In the genomic region with DNA sequence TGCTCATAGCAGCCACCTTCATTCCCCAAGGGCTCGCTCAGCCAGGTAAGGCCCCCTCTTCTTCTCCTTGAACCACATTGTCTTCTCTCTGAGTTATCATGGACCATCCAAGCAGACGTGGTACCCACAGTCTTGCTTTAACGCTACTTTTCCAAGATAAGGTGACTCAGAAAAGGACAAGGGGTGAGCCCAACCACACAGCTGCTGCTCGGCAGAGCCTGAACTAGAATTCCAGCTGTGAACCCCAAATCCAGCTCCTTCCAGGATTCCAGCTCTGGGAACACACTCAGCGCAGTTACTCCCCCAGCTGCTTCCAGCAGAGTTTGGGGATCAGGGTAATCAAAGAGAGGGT, we compare ENCODE assay signal across 11 cellular contexts. TPM values are rescaled to one million over a fixed set of nuclear protein-coding genes. Genes with fewer than 3 reads are reported as not detected.
DNase-seq lines count a peak whose midpoint lies in the region; ATAC-seq and TF ChIP-seq lines count a peak whose summit lies in the region.
"Had no signal": no experiment of that assay in that cellular context is flagged by ENCODE, and none has a peak within 500 bp of the region (broad histone marks: within the 10 kb centered on the region; RNA-seq: fewer than 3 reads in every experiment).

No MANE protein-coding gene starts in this region.

- no peak for ATAC-seq in gastroesophageal sphincter
- no peak for ATAC-seq in psoas muscle
- no peak for ATAC-seq in activated T-cell treated with anti-CD3 and anti-CD28 coated beads, Interleukin-2, amount 50 U/mL, for 72 hours (replicated peaks in 1 of 2)
- ATAC-seq: CD8-positive, alpha-beta T cell had no signal

- H3K27ac Mint-ChIP-seq in activated T-cell treated with anti-CD3 and anti-CD28 coated beads, Interleukin-2, amount 50 U/mL, for 72 hours: no peak overlapping the region
- H3K27ac Mint-ChIP-seq in activated CD4-positive, alpha-beta T cell treated with anti-CD3 and anti-CD28 coated beads, Interleukin-2, amount 10 ng/mL, durations not matched to agents 7 days and 5 days: no peak overlapping the region
- H3K27ac Mint-ChIP-seq: CD8-positive, alpha-beta T cell had no signal

- intact Hi-C loops in psoas muscle (cut with DNase I): no loop called here

- DNase-seq in psoas muscle: no peak
- DNase-seq in activated T-cell treated with anti-CD3 and anti-CD28 coated beads, Interleukin-2, amount 50 U/mL, for 72 hours: no peak
- DNase-seq in NK-92 (lab: John Stamatoyannopoulos, UW; ENCODE audit: unreplicated experiment): no peak
- no peak for DNase-seq in activated CD4-positive, alpha-beta T cell treated with anti-CD3 and anti-CD28 coated beads, Interleukin-2, amount 10 ng/mL, durations not matched to agents 7 days and 5 days
- DNase-seq in anterior cingulate cortex (lab: John Stamatoyannopoulos, UW): no peak
- DNase-seq: activated CD8-positive, alpha-beta memory T cell treated with anti-CD3 and anti-CD28 coated beads for 24 hours; CD8-positive, alpha-beta T cell; stimulated activated naive CD4-positive, alpha-beta T cell had no signal

- H3K27me3 Mint-ChIP-seq in activated T-cell treated with anti-CD3 and anti-CD28 coated beads, Interleukin-2, amount 50 U/mL, for 72 hours (ENCODE audit: low read depth): peaks cover 78% of the 10 kb centered on the region
- peaks cover 37% of the 10 kb centered on the region for H3K27me3 Mint-ChIP-seq in activated CD4-positive, alpha-beta T cell treated with anti-CD3 and anti-CD28 coated beads, Interleukin-2, amount 10 ng/mL, durations not matched to agents 7 days and 5 days

- H3K9me3 ChIP-seq in BLaER1 (no peaks in the 10 kb centered on the region), gastroesophageal sphincter (no peaks in the 10 kb centered on the region), psoas muscle (no peaks in the 10 kb centered on the region)

- no peak for TF ChIP-seq EP300 in gastroesophageal sphincter (IDR thresholded peaks at IDR 0.05)

- no peaks in the 10 kb centered on the region for H3K36me3 ChIP-seq in BLaER1
- H3K36me3 ChIP-seq in gastroesophageal sphincter: no peaks in the 10 kb centered on the region
- H3K36me3 ChIP-seq in psoas muscle (ENCODE audit: insufficient read depth in 1 of 2, low read depth in 1 of 2): no peaks in the 10 kb centered on the region

- H3K9me3 Mint-ChIP-seq in activated T-cell treated with anti-CD3 and anti-CD28 coated beads, Interleukin-2, amount 50 U/mL, for 72 hours: no peaks in the 10 kb centered on the region
- H3K9me3 Mint-ChIP-seq in activated CD4-positive, alpha-beta T cell treated with anti-CD3 and anti-CD28 coated beads, Interleukin-2, amount 10 ng/mL, durations not matched to agents 7 days and 5 days: no peaks in the 10 kb centered on the region
- H3K9me3 Mint-ChIP-seq: CD8-positive, alpha-beta T cell had no signal

- H3K27ac ChIP-seq in BLaER1 (no peak overlapping the region), gastroesophageal sphincter (peak overlapping the region; percentile 84 to 92 (median 88)), psoas muscle (peak overlapping the region; percentile 58)

- no peaks in the 10 kb centered on the region for H4K20me1 ChIP-seq in BLaER1

- POLR2A ChIA-PET in activated CD4-positive, alpha-beta T cell treated with anti-CD3 and anti-CD28 coated beads, Interleukin-2, amount 10 ng/mL, durations not matched to agents 7 days and 5 days (lab: Charles Lee): no interaction called here

- WGBS in gastroesophageal sphincter (ENCODE audit: low coverage in 1 of 2), 2 donors: 0 to 40% methylated on average over 1 to 3 of the region's 5 CpGs
- 12 to 18% (median 16%) methylated on average over 5 of the region's 5 CpGs for WGBS in psoas muscle, 3 donors

- TF ChIP-seq POLR2A in gastroesophageal sphincter (IDR thresholded peaks at IDR 0.05): no peak

- peak overlapping the region; percentile 66 for H3K4me2 ChIP-seq in BLaER1

- TF ChIP-seq CTCF in WI38 (IDR thresholded peaks at IDR 0.05; ENCODE audit: low read depth, low read length) (no peak), gastroesophageal sphincter (IDR thresholded peaks at IDR 0.05) (no peak), psoas muscle (IDR thresholded peaks at IDR 0.05) (no peak)

- no peak overlapping the region for H3K4me3 Mint-ChIP-seq in activated T-cell treated with anti-CD3 and anti-CD28 coated beads, Interleukin-2, amount 50 U/mL, for 72 hours
- no peak overlapping the region for H3K4me3 Mint-ChIP-seq in activated CD4-positive, alpha-beta T cell treated with anti-CD3 and anti-CD28 coated beads, Interleukin-2, amount 10 ng/mL, durations not matched to agents 7 days and 5 days
- H3K4me3 Mint-ChIP-seq: CD8-positive, alpha-beta T cell had no signal

- H3K9ac ChIP-seq in BLaER1: no peak overlapping the region

- no peaks in the 10 kb centered on the region for H3K36me3 Mint-ChIP-seq in activated T-cell treated with anti-CD3 and anti-CD28 coated beads, Interleukin-2, amount 50 U/mL, for 72 hours (ENCODE audit: insufficient read depth in 2 of 2)
- no peaks in the 10 kb centered on the region for H3K36me3 Mint-ChIP-seq in activated CD4-positive, alpha-beta T cell treated with anti-CD3 and anti-CD28 coated beads, Interleukin-2, amount 10 ng/mL, durations not matched to agents 7 days and 5 days (ENCODE audit: low read depth)
- H3K36me3 Mint-ChIP-seq: CD8-positive, alpha-beta T cell had no signal

- H3K27me3 ChIP-seq in BLaER1 (no peaks in the 10 kb centered on the region), gastroesophageal sphincter (no peaks in the 10 kb centered on the region), psoas muscle (ENCODE audit: insufficient read depth in 3 of 3, low read length in 2 of 3) (peaks cover 0 to 12% (median 0%) of the 10 kb centered on the region in 3 donors)

- CTCF ChIA-PET in activated CD4-positive, alpha-beta T cell treated with anti-CD3 and anti-CD28 coated beads, Interleukin-2, amount 10 ng/mL, durations not matched to agents 7 days and 5 days (lab: Charles Lee): no interaction called here

- H3K4me1 ChIP-seq in BLaER1 (peaks cover 27% of the 10 kb centered on the region), gastroesophageal sphincter (peaks cover 34 to 65% (median 47%) of the 10 kb centered on the region in 3 donors), psoas muscle (peaks cover 31% of the 10 kb centered on the region)

- H3K4me3 ChIP-seq in BLaER1 (no peak overlapping the region), WI38 (ENCODE audit: low read depth, low read length) (peak overlapping the region; percentile 54), gastroesophageal sphincter (peak overlapping the region; percentile 42 to 44), psoas muscle (peak overlapping the region; percentile 63)

- peaks cover 5% of the 10 kb centered on the region for H3K4me1 Mint-ChIP-seq in activated T-cell treated with anti-CD3 and anti-CD28 coated beads, Interleukin-2, amount 50 U/mL, for 72 hours (ENCODE audit: low read depth)
- H3K4me1 Mint-ChIP-seq in activated CD4-positive, alpha-beta T cell treated with anti-CD3 and anti-CD28 coated beads, Interleukin-2, amount 10 ng/mL, durations not matched to agents 7 days and 5 days: peaks cover 5% of the 10 kb centered on the region

RNA-seq across cellular contexts. Expression of a gene that starts 0.3 kb away (rescaled TPM):
- total RNA-seq in gastroesophageal sphincter: 100 to 1,000 TPM in 1 of 4 donors, 10 to 100 TPM in 2, 1 to 10 TPM in 1; 5.0 to 121 (median 20.9) TPM
- 10 to 100 TPM in 2 of 4 donors, 1 to 10 TPM in 2; 5.0 to 28.3 (median 17.2) TPM for total RNA-seq in psoas muscle
- polyA plus RNA-seq in psoas muscle: 10 to 100 TPM in 1 of 3 donors, 1 to 10 TPM in 2; 7.2 to 12.8 (median 8.0) TPM
- 1 to 10 TPM in 1 of 2 donors, not detected in 1; 1.2 TPM for total RNA-seq in activated T-cell treated with anti-CD3 and anti-CD28 coated beads, Interleukin-2, amount 50 U/mL, for 72 hours
- total RNA-seq in activated CD4-positive, alpha-beta T cell treated with anti-CD3 and anti-CD28 coated beads, Interleukin-2, amount 10 ng/mL, durations not matched to agents 7 days and 5 days: not detected
- total RNA-seq: CD8-positive, alpha-beta T cell had no signal

RNA-seq across cellular contexts. Expression of a gene that starts 14.7 kb away (rescaled TPM):
- total RNA-seq in gastroesophageal sphincter (1 to 10 TPM in 1 of 4 donors, not detected in 3; 2.2 TPM), psoas muscle (under 1 TPM in 2 of 4 donors, not detected in 2; 0.28 to 0.66 TPM)
- 1 to 10 TPM in 1 of 3 donors, under 1 TPM in 1, not detected in 1; 0.05 to 2.7 TPM for polyA plus RNA-seq in psoas muscle
- not detected for total RNA-seq in activated T-cell treated with anti-CD3 and anti-CD28 coated beads, Interleukin-2, amount 50 U/mL, for 72 hours
- not detected for total RNA-seq in activated CD4-positive, alpha-beta T cell treated with anti-CD3 and anti-CD28 coated beads, Interleukin-2, amount 10 ng/mL, durations not matched to agents 7 days and 5 days
- total RNA-seq: CD8-positive, alpha-beta T cell had no signal

RNA-seq across cellular contexts. Expression of a gene that starts 30.2 kb away (rescaled TPM):
- total RNA-seq in gastroesophageal sphincter (1 to 10 TPM; 2.0 to 4.5 (median 2.7) TPM), psoas muscle (1 to 10 TPM in 1 of 4 donors, under 1 TPM in 1, not detected in 2; 0.42 to 1.6 TPM)
- not detected for polyA plus RNA-seq in psoas muscle
- total RNA-seq in activated T-cell treated with anti-CD3 and anti-CD28 coated beads, Interleukin-2, amount 50 U/mL, for 72 hours: not detected
- not detected for total RNA-seq in activated CD4-positive, alpha-beta T cell treated with anti-CD3 and anti-CD28 coated beads, Interleukin-2, amount 10 ng/mL, durations not matched to agents 7 days and 5 days
- total RNA-seq: CD8-positive, alpha-beta T cell had no signal
